Comparison of ENCODE assay signal across 9 cellular contexts in the genomic region with DNA sequence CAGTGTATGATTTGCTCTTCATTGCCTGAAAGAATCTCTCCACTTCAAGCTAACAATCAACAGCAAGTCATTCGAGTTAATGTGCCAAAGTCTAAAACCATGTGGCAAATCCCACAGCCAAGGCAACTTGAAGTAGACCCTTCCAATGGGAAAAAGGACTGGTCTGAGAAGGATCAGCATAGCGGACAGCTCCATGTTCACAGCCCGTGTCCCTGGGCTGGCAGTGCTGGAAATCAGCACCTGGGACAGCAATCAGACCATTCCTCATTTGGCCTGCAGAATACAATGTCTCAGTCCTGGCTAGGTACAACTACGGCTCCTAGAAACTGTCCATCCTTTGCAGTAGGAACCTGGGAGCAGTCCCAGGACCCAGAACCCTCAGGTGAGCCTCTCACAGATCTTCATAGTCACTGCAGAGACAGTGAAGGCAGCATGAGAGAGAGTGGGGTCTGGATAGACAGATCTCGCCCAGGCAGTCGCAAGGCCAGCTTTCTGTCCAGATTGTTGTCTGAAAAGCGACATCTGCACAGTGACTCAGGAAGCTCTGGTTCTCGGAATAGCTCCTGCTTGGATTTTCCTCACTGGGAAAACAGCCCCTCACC. TPM values are rescaled to one million over a fixed set of nuclear protein-coding genes. Genes with fewer than 3 reads are reported as not detected.
DNase-seq lines count a peak whose midpoint lies in the region; ATAC-seq, FAIRE-seq and TF ChIP-seq lines count a peak whose summit lies in the region.
"Had no signal": no experiment of that assay in that cellular context is flagged by ENCODE, and none has a peak within 500 bp of the region (broad histone marks: within the 10 kb centered on the region; RNA-seq: fewer than 3 reads in every experiment).

No MANE protein-coding gene starts in this region.

- H3K4me3 ChIP-seq in K562: no peak overlapping the region

- H3K79me2 ChIP-seq in K562 (ENCODE audit: control insufficient read depth, insufficient read depth, low read length): no peaks in the 10 kb centered on the region

- H3K9ac ChIP-seq in K562 (ENCODE audit: insufficient read depth in 1 of 2, low read depth in 2 of 2, low read length in 2 of 2): no peak overlapping the region

- H3K9me1 ChIP-seq in K562 (ENCODE audit: control insufficient read depth, insufficient read depth, low read length): no peaks in the 10 kb centered on the region

- H3K4me1 ChIP-seq in K562 (replicated peaks in 1 of 2; ENCODE audit: control insufficient read depth in 2 of 2, insufficient read depth in 2 of 2, low read length in 2 of 2): 0 out of 5 replicates have a peak, but pooled peaks cover 0 to 4% of the 10 kb centered on the region in 2 experiments

- H3K27ac ChIP-seq in K562 (ENCODE audit: extremely low read depth, low read depth, low read length): no peak overlapping the region

- no peak for TF ChIP-seq POLR2A in K562 (conservative IDR thresholded peaks at IDR 0.05)

- H2AFZ ChIP-seq in K562 (ENCODE audit: low read depth, low read length): no peak overlapping the region

- peaks cover 2 to 14% of the 10 kb centered on the region in 2 experiments; a peak in 3 of 5 replicates for H3K27me3 ChIP-seq in K562 (ENCODE audit: control insufficient read depth in 2 of 2, insufficient read depth in 2 of 2, low read length in 2 of 2)

- BruUV-seq in K562 (replicated peaks; lab: Mats Ljungman, UMichigan): no TSS peak

- FAIRE-seq in K562 (lab: Jason Lieb, UNC): peak; percentile 85

- in situ Hi-C loops in K562 (cut with MboI) (no loop called here), GM13977 (cut with MboI; ENCODE audit: low pct_unique_long_range_greater_than_20kb, low sequenced_read_pairs, unreplicated experiment) (no loop called here)

- no peaks in the 10 kb centered on the region for H3K36me3 ChIP-seq in K562 (ENCODE audit: control insufficient read depth, insufficient read depth, low read length)

- 8% methylated on average over 7 of the region's 8 CpGs for WGBS in K562 (ENCODE audit: insufficient coverage, low coverage, missing lambda C conversion rate)

- H3K4me2 ChIP-seq in K562 (ENCODE audit: insufficient read depth, low read length): no peak overlapping the region

- CTCF ChIA-PET in K562 (lab: Yijun Ruan, JAX; ENCODE audit: low intra/inter-chr PET ratio): no interaction called here

- H4K20me1 ChIP-seq in K562 (replicated peaks; ENCODE audit: control insufficient read depth, insufficient read depth, low read length): no peaks in the 10 kb centered on the region

- no peak for TF ChIP-seq RAD21 in Ishikawa (IDR thresholded peaks at IDR 0.05; ENCODE audit: low read depth)
- TF ChIP-seq RAD21 in K562 (CRISPR knock-in tag; conservative IDR thresholded peaks at IDR 0.05 in 1 of 2, IDR thresholded peaks at IDR 0.05 in 1 of 2): no peak

- intact Hi-C loops in K562 (cut with micrococcal nuclease): no loop called here

- peak; percentile 96 for ATAC-seq in K562
- ATAC-seq in GM21619 (IDR thresholded peaks at IDR 0.05; ENCODE audit: unreplicated experiment): no peak
- ATAC-seq: effector memory CD8-positive, alpha-beta T cell had no signal

- H3K9me3 ChIP-seq in K562 (replicated peaks; ENCODE audit: control insufficient read depth, insufficient read depth, low read depth, low read length): no peaks in the 10 kb centered on the region

- POLR2A ChIA-PET in K562 (lab: Yijun Ruan, JAX): interaction anchor here (0.6 kb wide), 1 partner anchor 39 kb away, joined by 4 read pairs; no protein-coding TSS in a partner anchor

- DNase-seq in AG20443 (ENCODE audit: low spot score) (peak; percentile 71), K562 (ENCODE audit: extremely low read depth in 1 of 4, low spot score in 3 of 4) (peak in 2 of 4 experiments; percentile 37 to 56), kidney tubule cell (ENCODE audit: low spot score) (peak; percentile 53), NCI-H2196 (lab: John Stamatoyannopoulos, UW; ENCODE audit: unreplicated experiment) (no peak), GM13977 (ENCODE audit: low spot score) (no peak), NCI-H1105 (lab: John Stamatoyannopoulos, UW) (no peak)
- DNase-seq: effector memory CD8-positive, alpha-beta T cell had no signal

- TF ChIP-seq CTCF in K562 (IDR thresholded peaks at IDR 0.05 in 2 of 3, conservative IDR thresholded peaks at IDR 0.05 in 1 of 3; ENCODE audit: insufficient read depth in 2 of 3, low read depth in 1 of 3, low read length in 3 of 3): no peak
- no peak for TF ChIP-seq CTCF in GM13977 (IDR thresholded peaks at IDR 0.05; ENCODE audit: extremely low read depth, insufficient read depth, missing control alignments)

- TF ChIP-seq EP300 in Ishikawa (IDR thresholded peaks at IDR 0.05; ENCODE audit: borderline replicate concordance): no peak
- no peak for TF ChIP-seq EP300 in K562 (IDR thresholded peaks at IDR 0.05; ENCODE audit: low read length)

TF ChIP-seq in Ishikawa, 13 proteins besides CTCF, POLR2A, EP300 and RAD21 (continues in another document):
- TF ChIP-seq TEAD4 (IDR thresholded peaks at IDR 0.05) (peak; percentile 62; the same call in 1 of the 2 replicates), EGR1 (IDR thresholded peaks at IDR 0.05) (no peak)
- TF ChIP-seq, protein P1, sequence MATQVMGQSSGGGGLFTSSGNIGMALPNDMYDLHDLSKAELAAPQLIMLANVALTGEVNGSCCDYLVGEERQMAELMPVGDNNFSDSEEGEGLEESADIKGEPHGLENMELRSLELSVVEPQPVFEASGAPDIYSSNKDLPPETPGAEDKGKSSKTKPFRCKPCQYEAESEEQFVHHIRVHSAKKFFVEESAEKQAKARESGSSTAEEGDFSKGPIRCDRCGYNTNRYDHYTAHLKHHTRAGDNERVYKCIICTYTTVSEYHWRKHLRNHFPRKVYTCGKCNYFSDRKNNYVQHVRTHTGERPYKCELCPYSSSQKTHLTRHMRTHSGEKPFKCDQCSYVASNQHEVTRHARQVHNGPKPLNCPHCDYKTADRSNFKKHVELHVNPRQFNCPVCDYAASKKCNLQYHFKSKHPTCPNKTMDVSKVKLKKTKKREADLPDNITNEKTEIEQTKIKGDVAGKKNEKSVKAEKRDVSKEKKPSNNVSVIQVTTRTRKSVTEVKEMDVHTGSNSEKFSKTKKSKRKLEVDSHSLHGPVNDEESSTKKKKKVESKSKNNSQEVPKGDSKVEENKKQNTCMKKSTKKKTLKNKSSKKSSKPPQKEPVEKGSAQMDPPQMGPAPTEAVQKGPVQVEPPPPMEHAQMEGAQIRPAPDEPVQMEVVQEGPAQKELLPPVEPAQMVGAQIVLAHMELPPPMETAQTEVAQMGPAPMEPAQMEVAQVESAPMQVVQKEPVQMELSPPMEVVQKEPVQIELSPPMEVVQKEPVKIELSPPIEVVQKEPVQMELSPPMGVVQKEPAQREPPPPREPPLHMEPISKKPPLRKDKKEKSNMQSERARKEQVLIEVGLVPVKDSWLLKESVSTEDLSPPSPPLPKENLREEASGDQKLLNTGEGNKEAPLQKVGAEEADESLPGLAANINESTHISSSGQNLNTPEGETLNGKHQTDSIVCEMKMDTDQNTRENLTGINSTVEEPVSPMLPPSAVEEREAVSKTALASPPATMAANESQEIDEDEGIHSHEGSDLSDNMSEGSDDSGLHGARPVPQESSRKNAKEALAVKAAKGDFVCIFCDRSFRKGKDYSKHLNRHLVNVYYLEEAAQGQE (IDR thresholded peaks at IDR 0.05; ENCODE audit: low read depth): peak; percentile 98

TF ChIP-seq in K562, 482 proteins besides CTCF, POLR2A, EP300 and RAD21 (continues in another document):
- no peak for TF ChIP-seq NFXL1 (CRISPR knock-in tag; IDR thresholded peaks at IDR 0.05)
- no peak for TF ChIP-seq ZBTB7A (IDR thresholded peaks at IDR 0.05; ENCODE audit: borderline replicate concordance, control insufficient read depth, low read depth, low read length)

RNA-seq across cellular contexts. Expression of a gene that starts 1.1 kb away (rescaled TPM):
- total RNA-seq in K562 (2011; cell fraction: chromatin; rRNA removed; ENCODE audit: low replicate concordance): not detected in 2 replicates
- total RNA-seq in K562 (2011; cell fraction: nucleolus; rRNA removed): not detected in 2 replicates
- not detected in 2 replicates for total RNA-seq in K562 (2011; cell fraction: nucleoplasm; rRNA removed)
- total RNA-seq in K562 (2014; rRNA removed): not detected in 2 replicates
- not detected in 2 replicates for total RNA-seq in K562 (2014; rRNA removed; fragmentation: Illumina TruSeq; extraction: Trizol)
- not detected in 2 replicates for total RNA-seq in K562 (2015; rRNA removed; fragmentation: Illumina TruSeq; extraction: Trizol)
- not detected in 2 replicates for total RNA-seq in K562 (2021)
- not detected in 2 replicates for polyA plus RNA-seq in K562 (2011; rRNA removed)
- polyA plus RNA-seq in K562 (2011; cell fraction: cytosol; rRNA removed): not detected in 2 replicates
- not detected in 2 replicates for polyA plus RNA-seq in K562 (2011; cell fraction: nucleus; rRNA removed)
- not detected in 2 replicates for polyA plus RNA-seq in K562 (2012)
- not detected in 2 replicates for polyA plus RNA-seq in K562 (2014; fragmentation: Illumina TruSeq; extraction: Trizol)
- polyA plus RNA-seq in K562 (2014; fragmentation: Nextera tagmentation; extraction: Ambion mirVana): not detected
- not detected in 2 replicates for polyA plus RNA-seq in K562 (2014; rRNA removed)
- polyA minus RNA-seq in K562 (2011; rRNA and poly(A)+ RNA removed): not detected in 2 replicates
- polyA minus RNA-seq in K562 (2011; cell fraction: cytosol; rRNA and poly(A)+ RNA removed): not detected in 2 replicates
- not detected in 2 replicates for polyA minus RNA-seq in K562 (2011; cell fraction: nucleus; rRNA and poly(A)+ RNA removed)

Comparison
In these comparisons a context has a peak if more than half of its experiments do, and no peak if none do; other contexts are left out.
1. DNase-seq: peak in AG20443 (single experiment) and kidney tubule cell (single experiment); none in NCI-H2196 (single experiment), GM13977 (single experiment) and NCI-H1105 (single experiment).